Comparison of ENCODE assay signal across 9 cellular contexts in the genomic region with DNA sequence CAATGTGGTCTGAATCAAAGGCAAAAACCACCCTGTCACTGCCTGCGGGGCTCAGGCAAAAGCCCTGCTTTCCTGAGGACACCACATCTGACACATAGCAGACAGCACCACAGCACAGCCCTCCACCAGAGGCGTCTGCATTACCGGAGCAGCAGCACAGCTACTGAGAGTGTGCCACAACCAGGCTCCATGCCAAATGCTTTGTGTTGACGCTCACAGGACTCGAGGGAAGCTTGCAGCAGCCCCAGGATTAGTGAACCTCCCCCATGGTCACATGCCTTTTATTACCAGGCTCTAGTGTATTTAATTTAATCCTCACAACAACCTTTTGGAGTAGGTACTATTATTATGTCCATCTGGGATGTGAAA. TPM values are rescaled to one million over a fixed set of nuclear protein-coding genes. Genes with fewer than 3 reads are reported as not detected.
DNase-seq lines count a peak whose midpoint lies in the region; ATAC-seq and TF ChIP-seq lines count a peak whose summit lies in the region.
"Had no signal": no experiment of that assay in that cellular context is flagged by ENCODE, and none has a peak within 500 bp of the region (broad histone marks: within the 10 kb centered on the region; RNA-seq: fewer than 3 reads in every experiment).

No MANE protein-coding gene starts in this region.

- peaks cover 0 to 13% (median 6%) of the 10 kb centered on the region in 4 donors for H3K4me1 ChIP-seq in tibial nerve

- H3K27me3 ChIP-seq in BJ (ENCODE audit: control insufficient read depth, insufficient read depth, low read length) (no peaks in the 10 kb centered on the region), tibial nerve (no peaks in the 10 kb centered on the region)

- H3K36me3 ChIP-seq in BJ (ENCODE audit: control insufficient read depth, insufficient read depth, low read length) (peaks cover 2% of the 10 kb centered on the region), tibial nerve (peaks cover 0 to 31% (median 0%) of the 10 kb centered on the region in 3 donors)

- POLR2A ChIA-PET in BJ (lab: Charles Lee), result no interaction called here

- TF ChIP-seq POLR2A in tibial nerve (IDR thresholded peaks at IDR 0.05), result no peak

- ATAC-seq in GM19395 (IDR thresholded peaks at IDR 0.05; ENCODE audit: unreplicated experiment) (no peak), HG02571 (IDR thresholded peaks at IDR 0.05; ENCODE audit: unreplicated experiment) (no peak)

- H3K4me3 ChIP-seq in BJ (ENCODE audit: low read depth, low read length) (no peak overlapping the region), tibial nerve (no peak overlapping the region)
- H3K4me3 ChIP-seq in Jurkat, Clone E6-1 (ENCODE audit: low read length), result no peak overlapping the region

- TF ChIP-seq CTCF in BJ (IDR thresholded peaks at IDR 0.05; ENCODE audit: insufficient read depth, low read depth, low read length) (0 out of 2 replicates have a peak, but pooled peaks have one; percentile 8), tibial nerve (IDR thresholded peaks at IDR 0.05) (no peak)

- DNase-seq in BJ (ENCODE audit: low read depth) (no peak), astrocyte of the hippocampus (ENCODE audit: low read depth, low spot score) (peak; percentile 93), mesenteric fat pad (ENCODE audit: low spot score) (peak; percentile 83), DMS53 (lab: John Stamatoyannopoulos, UW) (no peak), tibial nerve (ENCODE audit: low spot score in 2 of 2) (no peak)
- DNase-seq in Jurkat, Clone E6-1 (ENCODE audit: low read depth, low spot score), result peak; percentile 90

- TF ChIP-seq EP300 in tibial nerve (IDR thresholded peaks at IDR 0.05), result no peak

- H3K27ac ChIP-seq in tibial nerve, result peak overlapping the region in 1 of 4 donors; percentile 36
- H3K27ac ChIP-seq: VCaP had no signal

- WGBS in tibial nerve, 2 donors, result 34 to 56% methylated on average over 5 of the region's 5 CpGs

- H3K9me3 ChIP-seq in tibial nerve, result no peaks in the 10 kb centered on the region

- CTCF ChIA-PET in BJ (lab: Yijun Ruan, JAX), result interaction anchor here (0.8 to 1.5 kb wide), 2 partner anchors 135 to 137 kb away, joined by 3 to 10 read pairs; no protein-coding TSS in a partner anchor

RNA-seq across cellular contexts. Expression of gene ATPAF2, which starts 12.6 kb away (rescaled TPM):
- polyA plus RNA-seq in BJ (2011; rRNA removed), result 14.7 and 17.4 TPM in 2 replicates
- polyA minus RNA-seq in BJ (2011; rRNA and poly(A)+ RNA removed), result 14.8 and 18.2 TPM in 2 replicates
- polyA plus RNA-seq in Jurkat, Clone E6-1 (2012; ENCODE audit: insufficient read depth, insufficient read length), result 31.6 TPM
- total RNA-seq in mesenteric fat pad (20.8 TPM), tibial nerve (10 to 100 TPM; 24.0 to 43.7 (median 35.5) TPM)

RNA-seq across cellular contexts. Expression of gene GID4, which starts 12.8 kb away (rescaled TPM):
- polyA plus RNA-seq in BJ (2011; rRNA removed), result 6.9 and 7.4 TPM in 2 replicates
- polyA minus RNA-seq in BJ (2011; rRNA and poly(A)+ RNA removed), result 13.4 and 14.7 TPM in 2 replicates
- polyA plus RNA-seq in Jurkat, Clone E6-1 (2012; ENCODE audit: insufficient read depth, insufficient read length), result 20.9 TPM
- total RNA-seq in mesenteric fat pad (17.4 TPM), tibial nerve (10 to 100 TPM; 13.2 to 19.4 (median 16.0) TPM)

RNA-seq across cellular contexts. Expression of gene DRC3, which starts 53.7 kb away (rescaled TPM):
- 0.93 and 1.2 TPM in 2 replicates for polyA plus RNA-seq in BJ (2011; rRNA removed)
- polyA minus RNA-seq in BJ (2011; rRNA and poly(A)+ RNA removed), result 0.66 and 0.98 TPM in 2 replicates
- polyA plus RNA-seq in Jurkat, Clone E6-1 (2012; ENCODE audit: insufficient read depth, insufficient read length), result 3.4 TPM
- total RNA-seq in mesenteric fat pad, result 0.32 TPM
- 1 to 10 TPM; 4.3 to 8.6 (median 6.0) TPM for total RNA-seq in tibial nerve

RNA-seq across cellular contexts. Expression of gene TOM1L2, which starts 54.2 kb away (rescaled TPM):
- 30.1 and 39.6 TPM in 2 replicates for polyA plus RNA-seq in BJ (2011; rRNA removed)
- polyA minus RNA-seq in BJ (2011; rRNA and poly(A)+ RNA removed), result 36.7 and 39.1 TPM in 2 replicates
- 9.6 TPM for polyA plus RNA-seq in Jurkat, Clone E6-1 (2012; ENCODE audit: insufficient read depth, insufficient read length)
- total RNA-seq in mesenteric fat pad (43.7 TPM), tibial nerve (100 to 1,000 TPM in 1 of 4 donors, 10 to 100 TPM in 3; 83.4 to 109 (median 96.8) TPM)

Comparison
In these comparisons a context has a peak if more than half of its experiments do, and no peak if none do; other contexts are left out.
1. DNase-seq: peak in Jurkat, Clone E6-1 (single experiment), astrocyte of the hippocampus (single experiment) and mesenteric fat pad (single experiment); none in BJ (single experiment), DMS53 (single experiment) and tibial nerve (0 of 2).